Comparison of ENCODE assay signal across 14 cellular contexts in the genomic region with DNA sequence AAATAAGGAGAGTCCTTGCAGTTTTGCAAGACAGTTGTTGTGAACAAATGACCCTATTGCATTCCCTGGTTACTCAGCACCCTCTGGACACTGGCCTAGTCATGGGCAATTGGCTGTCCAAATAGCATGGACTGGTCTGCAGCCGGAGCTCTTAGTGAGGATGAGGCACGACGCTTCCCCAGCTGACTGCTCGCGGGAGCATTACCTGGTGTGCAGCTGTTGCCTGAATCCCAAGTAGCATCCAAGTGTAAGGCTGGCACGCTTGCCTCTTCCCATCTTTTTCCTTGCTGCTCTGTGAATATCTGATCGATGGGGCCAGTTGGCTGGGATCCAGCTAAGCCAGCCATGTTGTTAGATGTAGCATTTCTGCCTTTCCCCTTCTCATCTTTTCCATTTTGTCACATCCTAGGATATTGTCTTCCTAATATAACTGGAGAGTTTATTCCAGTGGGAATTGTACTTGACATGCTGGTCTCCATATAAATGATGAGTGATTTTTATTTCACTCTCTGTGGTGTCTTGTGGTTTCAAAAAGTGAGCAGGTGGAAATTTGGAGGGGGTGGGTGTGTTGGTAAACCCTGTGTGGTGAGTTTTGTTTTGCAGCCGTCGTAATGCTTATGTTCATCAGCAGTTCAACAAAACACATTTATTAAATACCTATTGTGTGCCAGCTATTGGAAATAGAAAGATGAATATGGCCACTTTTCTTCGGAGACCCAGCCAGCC.
A peak's percentile ranks its signal among the peaks of the same experiment; 100 is the strongest.
DNase-seq lines count a peak whose midpoint lies in the region; ATAC-seq and TF ChIP-seq lines count a peak whose summit lies in the region.
"Had no signal": no experiment of that assay in that cellular context is flagged by ENCODE, and none has a peak within 500 bp of the region (broad histone marks: within the 10 kb centered on the region; RNA-seq: fewer than 3 reads in every experiment).

No MANE protein-coding gene starts in this region.

- H3K4me1 ChIP-seq in right cardiac atrium (ENCODE audit: control insufficient read depth, insufficient read depth, low read length): peaks cover 2% of the 10 kb centered on the region

- H3K4me1 Mint-ChIP-seq in stimulated activated effector memory CD8-positive, alpha-beta T cell treated with anti-CD3 and anti-CD28 coated beads, Interleukin-12 subunit alpha, Interleukin-12 subunit beta, amount 100 ng/mL, for 72 hours: peaks cover 75% of the 10 kb centered on the region
- H3K4me1 Mint-ChIP-seq in chondrocyte (ENCODE audit: low read depth): peaks cover 21% of the 10 kb centered on the region

- H3K27ac ChIP-seq in right cardiac atrium (ENCODE audit: low read length): no peak overlapping the region
- H3K27ac ChIP-seq: BLaER1 treated with 17β-estradiol and CSF1 and Interleukin-3, amounts not matched to agents 10 nM and 100 nM; gastrocnemius medialis had no signal

- no peaks in the 10 kb centered on the region for H3K27me3 ChIP-seq in right cardiac atrium (ENCODE audit: control insufficient read depth, insufficient read depth)
- H3K27me3 ChIP-seq: BLaER1 treated with 17β-estradiol and CSF1 and Interleukin-3, amounts not matched to agents 10 nM and 100 nM; gastrocnemius medialis had no signal

- peaks cover 12% of the 10 kb centered on the region for H3K36me3 Mint-ChIP-seq in stimulated activated effector memory CD8-positive, alpha-beta T cell treated with anti-CD3 and anti-CD28 coated beads, Interleukin-12 subunit alpha, Interleukin-12 subunit beta, amount 100 ng/mL, for 72 hours
- H3K36me3 Mint-ChIP-seq in chondrocyte (ENCODE audit: low read depth): peaks cover 3% of the 10 kb centered on the region

- no peak for ATAC-seq in right cardiac atrium
- peak; percentile 71 for ATAC-seq in stimulated activated effector memory CD8-positive, alpha-beta T cell treated with anti-CD3 and anti-CD28 coated beads, Interleukin-12 subunit alpha, Interleukin-12 subunit beta, amount 100 ng/mL, for 72 hours
- ATAC-seq: PC-3, T-cell had no signal

- H3K27me3 Mint-ChIP-seq in chondrocyte (ENCODE audit: low read depth): no peaks in the 10 kb centered on the region
- H3K27me3 Mint-ChIP-seq: dendritic cell treated with granulocyte-macrophage colony-stimulating factor and Interleukin-4, amounts not matched to agents 40 ng/mL and 50 ng/mL, for 4 days; T-cell had no signal

- no peak for TF ChIP-seq CTCF in fibroblast of villous mesenchyme (IDR thresholded peaks at IDR 0.05; ENCODE audit: insufficient read depth, low read depth, low read length)
- no peak for TF ChIP-seq CTCF in chondrocyte (IDR thresholded peaks at IDR 0.05)

- H3K9me3 Mint-ChIP-seq in stimulated activated effector memory CD8-positive, alpha-beta T cell treated with anti-CD3 and anti-CD28 coated beads, Interleukin-12 subunit alpha, Interleukin-12 subunit beta, amount 100 ng/mL, for 72 hours: no peaks in the 10 kb centered on the region
- no peaks in the 10 kb centered on the region for H3K9me3 Mint-ChIP-seq in chondrocyte (ENCODE audit: low read depth)
- H3K9me3 Mint-ChIP-seq: dendritic cell treated with granulocyte-macrophage colony-stimulating factor and Interleukin-4, amounts not matched to agents 40 ng/mL and 50 ng/mL, for 4 days; T-cell had no signal

- intact Hi-C loops in right cardiac atrium (cut with DNase I) (no loop called here), cardiac septum (cut with DNase I) (no loop called here)

- H3K4me3 Mint-ChIP-seq in stimulated activated effector memory CD8-positive, alpha-beta T cell treated with anti-CD3 and anti-CD28 coated beads, Interleukin-12 subunit alpha, Interleukin-12 subunit beta, amount 100 ng/mL, for 72 hours: no peak overlapping the region
- H3K4me3 Mint-ChIP-seq in chondrocyte (ENCODE audit: unreplicated experiment): no peak overlapping the region
- H3K4me3 Mint-ChIP-seq: dendritic cell treated with granulocyte-macrophage colony-stimulating factor and Interleukin-4, amounts not matched to agents 40 ng/mL and 50 ng/mL, for 4 days; T-cell had no signal

- 90% methylated on average over 10 of the region's 10 CpGs for WGBS in right cardiac atrium

- no peaks in the 10 kb centered on the region for H3K9me3 ChIP-seq in right cardiac atrium (ENCODE audit: control insufficient read depth, low read length)
- H3K9me3 ChIP-seq: gastrocnemius medialis had no signal

- DNase-seq in right cardiac atrium (peak; percentile 20 to 60 (median 34)), cardiac septum (ENCODE audit: low spot score) (no peak), NCI-H2171 treated with DMSO at 0.1 percent for 48 hours (lab: John Stamatoyannopoulos, UW) (peak; percentile 89), fibroblast of villous mesenchyme (ENCODE audit: low read depth) (peak; percentile 23), H4 (ENCODE audit: low spot score) (no peak), chondrocyte (ENCODE audit: low spot score) (no peak), HK-2 (ENCODE audit: unreplicated experiment) (no peak)
- DNase-seq in stimulated activated effector memory CD8-positive, alpha-beta T cell treated with anti-CD3 and anti-CD28 coated beads, Interleukin-12 subunit alpha, Interleukin-12 subunit beta, amount 100 ng/mL, for 72 hours (ENCODE audit: low spot score in 2 of 2): no peak
- DNase-seq: activated naive CD4-positive, alpha-beta T cell treated with anti-CD3 and anti-CD28 coated beads, Interleukin-2, amount 50 U/mL, for 16 hours; PC-3; T-cell had no signal

- H3K27ac Mint-ChIP-seq in stimulated activated effector memory CD8-positive, alpha-beta T cell treated with anti-CD3 and anti-CD28 coated beads, Interleukin-12 subunit alpha, Interleukin-12 subunit beta, amount 100 ng/mL, for 72 hours: peak overlapping the region; percentile 8
- no peak overlapping the region for H3K27ac Mint-ChIP-seq in chondrocyte (ENCODE audit: unreplicated experiment)
- H3K27ac Mint-ChIP-seq: dendritic cell treated with granulocyte-macrophage colony-stimulating factor and Interleukin-4, amounts not matched to agents 40 ng/mL and 50 ng/mL, for 4 days; T-cell had no signal

- H3K4me3 ChIP-seq in right cardiac atrium (ENCODE audit: low read length): no peak overlapping the region
- H3K4me3 ChIP-seq in fibroblast of villous mesenchyme (ENCODE audit: low read depth, low read length): no peak overlapping the region
- H3K4me3 ChIP-seq: BLaER1 treated with 17β-estradiol and CSF1 and Interleukin-3, amounts not matched to agents 10 nM and 100 nM; gastrocnemius medialis had no signal

Comparison
In these comparisons a context has a peak if more than half of its experiments do, and no peak if none do; other contexts are left out.
1. DNase-seq: peak in right cardiac atrium (3 of 3), NCI-H2171 treated with DMSO at 0.1 percent for 48 hours (single experiment) and fibroblast of villous mesenchyme (single experiment); none in cardiac septum (single experiment), stimulated activated effector memory CD8-positive, alpha-beta T cell treated with anti-CD3 and anti-CD28 coated beads, Interleukin-12 subunit alpha, Interleukin-12 subunit beta, amount 100 ng/mL, for 72 hours (0 of 2), H4 (single experiment), chondrocyte (single experiment) and HK-2 (single experiment).